In the genomic region with DNA sequence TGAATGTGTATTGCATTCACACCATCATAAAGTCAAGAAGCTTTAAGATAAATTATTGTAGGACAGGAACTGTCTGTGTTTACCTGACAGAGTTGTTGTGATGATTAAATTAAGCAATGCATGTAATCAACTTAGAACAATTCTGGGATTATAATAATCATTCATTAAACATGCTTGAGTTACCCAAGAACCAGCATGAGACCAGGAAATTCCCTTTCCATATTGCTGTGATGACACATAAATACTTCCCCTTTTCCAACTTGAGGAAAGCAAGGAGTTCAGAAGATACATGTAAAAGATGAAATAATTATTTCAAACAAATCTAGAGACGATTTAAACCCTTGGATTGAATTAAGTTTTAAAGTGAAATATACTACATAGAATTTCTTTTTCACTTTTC, we compare ENCODE assay signal across 22 cellular contexts.
"Had no signal": no experiment of that assay in that cellular context is flagged by ENCODE, and none has a peak within 500 bp of the region (broad histone marks: within the 10 kb centered on the region; RNA-seq: fewer than 3 reads in every experiment).

No MANE protein-coding gene starts in this region.

- H3K9me3 ChIP-seq: body of pancreas, gastrocnemius medialis, right lobe of liver, stomach, suprapubic skin, tibial nerve had no signal

- H3K9me3 Mint-ChIP-seq: activated CD8-positive, alpha-beta T cell treated with anti-CD3 and anti-CD28 coated beads for 36 hours; activated naive CD4-positive, alpha-beta T cell treated with anti-CD3 and anti-CD28 coated beads, Interleukin-2, amount 10 ng/mL, durations not matched to agents 7 days and 5 days; T-helper 1 cell treated with Interleukin-12 subunit alpha and Interleukin-12 subunit beta and Interleukin-4 antibody, amounts not matched to agents 30 μg/mL and 1 μg/mL, for 36 hours had no signal

- DNase-seq: activated CD4-positive, alpha-beta T cell treated with anti-CD3 and anti-CD28 coated beads, Interleukin-2, amount 10 ng/mL, durations not matched to agents 7 days and 5 days; activated CD4-positive, CD25-positive, alpha-beta regulatory T cell treated with anti-CD3 and anti-CD28 coated beads, Interleukin-2, amount 50 U/mL, for 72 hours; activated CD8-positive, alpha-beta memory T cell treated with anti-CD3 and anti-CD28 coated beads, Interleukin-2, amount 10 ng/mL, durations not matched to agents 7 days and 5 days; activated CD8-positive, alpha-beta T cell treated with anti-CD3 and anti-CD28 coated beads for 36 hours; activated effector memory CD4-positive, alpha-beta T cell treated with anti-CD3 and anti-CD28 coated beads, Interleukin-2, amount 50 U/mL, for 16 hours; activated naive CD4-positive, alpha-beta T cell treated with anti-CD3 and anti-CD28 coated beads, Interleukin-2, amount 10 ng/mL, durations not matched to agents 7 days and 5 days; activated T-cell treated with anti-CD3 and anti-CD28 coated beads for 4 hours; body of pancreas; caudate nucleus; effector memory CD4-positive, alpha-beta T cell; gastrocnemius medialis; hypothalamus; mesendoderm; naive B cell; nucleus accumbens; right lobe of liver; stomach had no signal

- H3K36me3 Mint-ChIP-seq: activated CD8-positive, alpha-beta memory T cell treated with anti-CD3 and anti-CD28 coated beads, Interleukin-2, amount 10 ng/mL, durations not matched to agents 7 days and 5 days; activated naive CD4-positive, alpha-beta T cell treated with anti-CD3 and anti-CD28 coated beads, Interleukin-2, amount 10 ng/mL, durations not matched to agents 7 days and 5 days; naive B cell; stimulated activated memory B cell treated with anti-CD40 and anti-IgM and Interleukin-4, amounts not matched to agents 10 μg/mL and 1 μg/mL and 100 μg/mL, for 72 hours had no signal

- H3K4me1 ChIP-seq: body of pancreas, gastrocnemius medialis, right lobe of liver, stomach, tibial nerve had no signal

- H3K4me3 Mint-ChIP-seq: activated CD4-positive, alpha-beta T cell treated with anti-CD3 and anti-CD28 coated beads, Interleukin-2, amount 10 ng/mL, durations not matched to agents 7 days and 5 days; activated CD8-positive, alpha-beta memory T cell treated with anti-CD3 and anti-CD28 coated beads, Interleukin-2, amount 10 ng/mL, durations not matched to agents 7 days and 5 days; activated CD8-positive, alpha-beta T cell treated with anti-CD3 and anti-CD28 coated beads for 36 hours; activated naive CD4-positive, alpha-beta T cell treated with anti-CD3 and anti-CD28 coated beads, Interleukin-2, amount 10 ng/mL, durations not matched to agents 7 days and 5 days; naive B cell; stimulated activated memory B cell treated with anti-CD40 and anti-IgM and Interleukin-4, amounts not matched to agents 10 μg/mL and 1 μg/mL and 100 μg/mL, for 72 hours; T-helper 1 cell treated with Interleukin-12 subunit alpha and Interleukin-12 subunit beta and Interleukin-4 antibody, amounts not matched to agents 30 μg/mL and 1 μg/mL, for 36 hours had no signal

- H3K27me3 ChIP-seq: body of pancreas, gastrocnemius medialis, right lobe of liver, stomach, suprapubic skin, tibial nerve had no signal

- ATAC-seq: activated CD8-positive, alpha-beta memory T cell treated with anti-CD3 and anti-CD28 coated beads, Interleukin-2, amount 10 ng/mL, durations not matched to agents 7 days and 5 days; activated CD8-positive, alpha-beta T cell treated with anti-CD3 and anti-CD28 coated beads for 36 hours; body of pancreas; gastrocnemius medialis; right lobe of liver; stimulated activated memory B cell treated with anti-CD40 and anti-IgM and Interleukin-4, amounts not matched to agents 10 μg/mL and 1 μg/mL and 100 μg/mL, for 72 hours had no signal

- H3K4me1 Mint-ChIP-seq: activated CD4-positive, alpha-beta T cell treated with anti-CD3 and anti-CD28 coated beads, Interleukin-2, amount 10 ng/mL, durations not matched to agents 7 days and 5 days; activated CD8-positive, alpha-beta memory T cell treated with anti-CD3 and anti-CD28 coated beads, Interleukin-2, amount 10 ng/mL, durations not matched to agents 7 days and 5 days; activated naive CD4-positive, alpha-beta T cell treated with anti-CD3 and anti-CD28 coated beads, Interleukin-2, amount 10 ng/mL, durations not matched to agents 7 days and 5 days; naive B cell; stimulated activated memory B cell treated with anti-CD40 and anti-IgM and Interleukin-4, amounts not matched to agents 10 μg/mL and 1 μg/mL and 100 μg/mL, for 72 hours had no signal

- H3K27ac ChIP-seq: body of pancreas, gastrocnemius medialis, right lobe of liver, stomach, suprapubic skin, tibial nerve had no signal

- H3K4me3 ChIP-seq: body of pancreas, gastrocnemius medialis, right lobe of liver, skin epidermis, stomach, suprapubic skin, tibial nerve had no signal

- H3K36me3 ChIP-seq: gastrocnemius medialis, right lobe of liver, stomach, suprapubic skin, tibial nerve had no signal

- H3K27me3 Mint-ChIP-seq: activated CD4-positive, alpha-beta T cell treated with anti-CD3 and anti-CD28 coated beads, Interleukin-2, amount 10 ng/mL, durations not matched to agents 7 days and 5 days; activated CD8-positive, alpha-beta memory T cell treated with anti-CD3 and anti-CD28 coated beads, Interleukin-2, amount 10 ng/mL, durations not matched to agents 7 days and 5 days; activated CD8-positive, alpha-beta T cell treated with anti-CD3 and anti-CD28 coated beads for 36 hours; activated naive CD4-positive, alpha-beta T cell treated with anti-CD3 and anti-CD28 coated beads, Interleukin-2, amount 10 ng/mL, durations not matched to agents 7 days and 5 days; naive B cell; stimulated activated memory B cell treated with anti-CD40 and anti-IgM and Interleukin-4, amounts not matched to agents 10 μg/mL and 1 μg/mL and 100 μg/mL, for 72 hours had no signal

- H3K27ac Mint-ChIP-seq: activated CD4-positive, alpha-beta T cell treated with anti-CD3 and anti-CD28 coated beads, Interleukin-2, amount 10 ng/mL, durations not matched to agents 7 days and 5 days; activated CD8-positive, alpha-beta memory T cell treated with anti-CD3 and anti-CD28 coated beads, Interleukin-2, amount 10 ng/mL, durations not matched to agents 7 days and 5 days; activated CD8-positive, alpha-beta T cell treated with anti-CD3 and anti-CD28 coated beads for 36 hours; activated naive CD4-positive, alpha-beta T cell treated with anti-CD3 and anti-CD28 coated beads, Interleukin-2, amount 10 ng/mL, durations not matched to agents 7 days and 5 days; naive B cell; stimulated activated memory B cell treated with anti-CD40 and anti-IgM and Interleukin-4, amounts not matched to agents 10 μg/mL and 1 μg/mL and 100 μg/mL, for 72 hours; T-helper 1 cell treated with Interleukin-12 subunit alpha and Interleukin-12 subunit beta and Interleukin-4 antibody, amounts not matched to agents 30 μg/mL and 1 μg/mL, for 36 hours had no signal
